ENCODE assay signal across 1 cellular context in the genomic region with DNA sequence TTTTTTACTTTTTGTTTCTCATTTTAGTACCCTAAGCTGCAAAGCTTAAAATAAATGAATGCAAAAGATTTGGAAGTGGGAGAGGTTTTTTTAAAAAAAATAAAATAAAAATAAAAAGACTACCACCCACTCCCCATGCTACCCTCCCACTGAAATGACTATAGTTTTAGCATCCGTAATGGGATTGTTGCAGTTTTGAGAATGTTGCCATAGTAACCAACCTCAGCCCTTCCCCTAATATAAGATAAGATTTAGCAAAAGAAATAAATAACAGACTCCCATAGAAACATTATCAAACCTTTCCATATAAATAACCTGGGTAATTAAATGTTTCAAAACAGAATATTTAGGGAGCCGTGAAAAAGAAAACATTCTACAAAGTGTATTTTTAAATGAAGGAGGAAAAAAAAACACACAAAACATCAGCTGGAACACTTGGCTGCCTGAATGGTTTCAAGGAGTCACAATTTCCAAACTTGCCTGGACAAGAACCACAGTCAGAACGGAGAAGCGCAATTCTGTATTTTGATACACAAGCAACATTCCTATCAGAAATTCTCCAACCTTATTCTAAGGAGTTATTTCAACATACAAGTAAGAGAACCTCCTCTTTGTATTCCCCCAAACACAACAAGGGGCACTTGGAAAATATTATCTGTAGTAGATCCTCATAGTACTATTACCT.
TF ChIP-seq lines count a peak whose summit lies in the region.

No MANE protein-coding gene starts in this region.

TF ChIP-seq in K562, 482 proteins besides CTCF, POLR2A, EP300 and RAD21:
- no peak for TF ChIP-seq CREB3 (tag; conservative IDR thresholded peaks at IDR 0.05; ENCODE audit: low read depth)
- TF ChIP-seq RFX1 (IDR thresholded peaks at IDR 0.05): peak; percentile 70
